8 cellular contexts compared by ENCODE assay signal in the genomic region with DNA sequence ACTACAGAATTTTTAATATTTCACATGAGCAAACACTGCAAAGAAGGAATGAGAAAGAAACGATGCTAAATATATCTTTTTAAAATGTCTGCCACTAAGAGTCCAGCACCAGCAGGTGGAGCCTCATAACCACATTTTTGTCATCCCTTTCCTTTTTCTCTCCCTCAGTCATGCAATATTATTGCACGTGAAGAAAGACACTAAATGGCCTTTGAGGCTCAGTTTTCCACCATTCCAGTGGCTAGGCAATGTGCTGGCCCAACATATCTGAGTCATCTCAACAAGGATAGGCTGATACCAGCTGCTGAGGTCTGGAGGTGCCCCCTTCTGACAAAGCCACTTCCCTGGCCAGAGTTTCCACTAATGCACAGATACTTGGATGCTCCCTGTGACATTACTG. TPM values are rescaled to one million over a fixed set of nuclear protein-coding genes. Genes with fewer than 3 reads are reported as not detected.
DNase-seq lines count a peak whose midpoint lies in the region; ATAC-seq and TF ChIP-seq lines count a peak whose summit lies in the region.

No MANE protein-coding gene starts in this region.

- peaks cover 70% of the 10 kb centered on the region for H3K4me1 Mint-ChIP-seq in HFFc6 (ENCODE audit: low read depth)
- peaks cover 38% of the 10 kb centered on the region for H3K4me1 Mint-ChIP-seq in T-helper 2 cell treated with Interferon-gamma antibody and Interleukin-4, amounts not matched to agents 5 μg/mL and 100 μg/mL, for 36 hours (ENCODE audit: low read depth)
- H3K4me1 Mint-ChIP-seq in memory B cell = peaks cover 34% of the 10 kb centered on the region

- H3K36me3 Mint-ChIP-seq in HFFc6 (ENCODE audit: low read depth) (no peaks in the 10 kb centered on the region; the same call in 1 of the 2 replicates), memory B cell (peaks cover 10% of the 10 kb centered on the region)
- H3K36me3 Mint-ChIP-seq in T-helper 2 cell treated with Interferon-gamma antibody and Interleukin-4, amounts not matched to agents 5 μg/mL and 100 μg/mL, for 36 hours (ENCODE audit: low read depth) = peaks cover 6% of the 10 kb centered on the region

- no peak for ATAC-seq in memory B cell (ENCODE audit: low read depth)

- TF ChIP-seq CTCF in HFFc6 (IDR thresholded peaks at IDR 0.05) = peak; percentile 82
- peak; percentile 76 for TF ChIP-seq CTCF in choroid plexus epithelial cell (conservative IDR thresholded peaks at IDR 0.05; ENCODE audit: low read depth, low read length)

- DNase-seq in stimulated activated CD4-positive, alpha-beta T cell treated with anti-CD3 and anti-CD28 coated beads, Interleukin-15, amount 100 ng/mL, for 24 hours = peak; percentile 44
- DNase-seq in stimulated activated CD4-positive, alpha-beta T cell treated with anti-CD3 and anti-CD28 coated beads, Interleukin-12 subunit alpha, Interleukin-12 subunit beta, amount 100 ng/mL, for 4 hours = no peak
- DNase-seq in HFFc6 (peak; percentile 68), NAMALWA (ENCODE audit: low spot score) (peak; percentile 81), choroid plexus epithelial cell (ENCODE audit: low read depth) (peak; percentile 75), memory B cell (ENCODE audit: low spot score in 2 of 2) (peak; percentile 19 to 30), putamen (ENCODE audit: low spot score) (no peak)
- no peak for DNase-seq in T-helper 2 cell treated with Interferon-gamma antibody and Interleukin-4, amounts not matched to agents 5 μg/mL and 100 μg/mL, for 36 hours (ENCODE audit: low spot score)

- H3K4me3 ChIP-seq in choroid plexus epithelial cell (ENCODE audit: low read depth, low read length) = no peak overlapping the region

- H3K4me3 Mint-ChIP-seq in HFFc6 = peak overlapping the region; percentile 98
- H3K4me3 Mint-ChIP-seq in T-helper 2 cell treated with Interferon-gamma antibody and Interleukin-4, amounts not matched to agents 5 μg/mL and 100 μg/mL, for 36 hours = peak overlapping the region; percentile 64
- H3K4me3 Mint-ChIP-seq in memory B cell = no peak overlapping the region

- H3K27ac Mint-ChIP-seq in HFFc6 = peak overlapping the region; percentile 89
- H3K27ac Mint-ChIP-seq in T-helper 2 cell treated with Interferon-gamma antibody and Interleukin-4, amounts not matched to agents 5 μg/mL and 100 μg/mL, for 36 hours = peak overlapping the region; percentile 37
- peak overlapping the region; percentile 36 for H3K27ac Mint-ChIP-seq in memory B cell

- no peaks in the 10 kb centered on the region for H3K27me3 Mint-ChIP-seq in HFFc6 (ENCODE audit: insufficient read depth)
- H3K27me3 Mint-ChIP-seq in T-helper 2 cell treated with Interferon-gamma antibody and Interleukin-4, amounts not matched to agents 5 μg/mL and 100 μg/mL, for 36 hours (ENCODE audit: low read depth) = no peaks in the 10 kb centered on the region
- H3K27me3 Mint-ChIP-seq in memory B cell = no peaks in the 10 kb centered on the region

- H3K9me3 Mint-ChIP-seq in HFFc6 (no peaks in the 10 kb centered on the region), memory B cell (no peaks in the 10 kb centered on the region)
- no peaks in the 10 kb centered on the region for H3K9me3 Mint-ChIP-seq in T-helper 2 cell treated with Interferon-gamma antibody and Interleukin-4, amounts not matched to agents 5 μg/mL and 100 μg/mL, for 36 hours

RNA-seq across cellular contexts. Expression of a gene that starts 1.8 kb away (rescaled TPM):
- total RNA-seq in HFFc6 (2021; fragmentation: NEBNext Ultra II Directional; extraction: Animal tissue kit (Norgen Biotek cat#: 25700)) = 1 to 10 TPM; 5.6 to 9.6 (median 7.1) TPM

RNA-seq across cellular contexts. Expression of a gene that starts 27.2 kb away (rescaled TPM):
- under 1 TPM; 0.19 to 0.30 (median 0.24) TPM for total RNA-seq in HFFc6 (2021; fragmentation: NEBNext Ultra II Directional; extraction: Animal tissue kit (Norgen Biotek cat#: 25700))

Comparison
In these comparisons a context has a peak if more than half of its experiments do, and no peak if none do; other contexts are left out.
1. DNase-seq: peak in stimulated activated CD4-positive, alpha-beta T cell treated with anti-CD3 and anti-CD28 coated beads, Interleukin-15, amount 100 ng/mL, for 24 hours (single experiment), HFFc6 (single experiment), NAMALWA (single experiment), choroid plexus epithelial cell (single experiment) and memory B cell (2 of 2); none in stimulated activated CD4-positive, alpha-beta T cell treated with anti-CD3 and anti-CD28 coated beads, Interleukin-12 subunit alpha, Interleukin-12 subunit beta, amount 100 ng/mL, for 4 hours (single experiment), T-helper 2 cell treated with Interferon-gamma antibody and Interleukin-4, amounts not matched to agents 5 μg/mL and 100 μg/mL, for 36 hours (single experiment) and putamen (single experiment).
2. H3K27ac Mint-ChIP-seq: peak in every context shown above with its lines; median percentile 89 in HFFc6; 37 in T-helper 2 cell treated with Interferon-gamma antibody and Interleukin-4, amounts not matched to agents 5 μg/mL and 100 μg/mL, for 36 hours; 36 in memory B cell.